24 cellular contexts compared by ENCODE assay signal in the genomic region with DNA sequence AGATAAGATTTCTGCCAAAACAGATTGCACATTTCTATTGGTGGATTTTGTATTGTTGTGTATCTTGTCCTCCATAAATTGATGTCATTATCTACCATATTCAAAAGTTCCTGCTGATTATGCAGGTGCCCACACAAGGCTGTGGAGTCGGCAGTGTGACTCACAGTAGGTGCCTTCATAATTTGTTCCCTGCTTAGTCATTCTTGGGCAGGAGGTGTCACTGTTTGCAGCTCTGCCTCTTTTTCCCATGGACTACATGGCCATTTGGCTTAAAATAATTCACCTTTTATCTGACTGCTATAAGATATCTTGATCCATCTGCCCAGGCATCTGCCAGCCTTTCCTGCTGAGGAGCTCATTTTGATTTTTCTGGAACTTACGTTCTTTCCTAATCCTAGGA. TPM values are rescaled to one million over a fixed set of nuclear protein-coding genes. Genes with fewer than 3 reads are reported as not detected.
DNase-seq lines count a peak whose midpoint lies in the region; ATAC-seq and TF ChIP-seq lines count a peak whose summit lies in the region.
"Had no signal": no experiment of that assay in that cellular context is flagged by ENCODE, and none has a peak within 500 bp of the region (broad histone marks: within the 10 kb centered on the region; RNA-seq: fewer than 3 reads in every experiment).

No MANE protein-coding gene starts in this region.

- no peak overlapping the region for H3K27ac ChIP-seq in PC-3 (ENCODE audit: low read length)
- H3K27ac ChIP-seq: HL-60 had no signal

- H3K27me3 ChIP-seq in PC-3 (ENCODE audit: low read length) = no peaks in the 10 kb centered on the region

- no TSS peak for BruUV-seq in PC-3 (replicated peaks; lab: Mats Ljungman, UMichigan)

- H3K4me2 ChIP-seq in PC-3 (ENCODE audit: low read length) = no peak overlapping the region

- POLR2A ChIA-PET in PC-3 (lab: Charles Lee; ENCODE audit: unreplicated experiment) = no interaction called here

- peak; percentile 9 for DNase-seq in stimulated activated CD4-positive, alpha-beta T cell treated with anti-CD3 and anti-CD28 coated beads, Interleukin-4, amount 100 ng/mL, for 24 hours
- no peak for DNase-seq in stimulated activated CD4-positive, alpha-beta T cell treated with anti-CD3 and anti-CD28 coated beads, Interleukin-4, amount 100 ng/mL, for 4 hours
- DNase-seq in PC-3 (peak; percentile 25), glomerular visceral epithelial cell (ENCODE audit: extremely low spot score) (peak; percentile 2), T-helper 17 cell (no peak), NAMALWA (ENCODE audit: low spot score) (no peak)
- no peak for DNase-seq in stimulated activated effector memory CD8-positive, alpha-beta T cell treated with anti-CD3 and anti-CD28 coated beads, Interleukin-12 subunit alpha, Interleukin-12 subunit beta, amount 100 ng/mL, for 72 hours (ENCODE audit: low spot score in 2 of 2)
- DNase-seq: activated CD8-positive, alpha-beta memory T cell treated with anti-CD3 and anti-CD28 coated beads, Interleukin-2, amount 50 U/mL, for 4 hours; activated effector memory CD4-positive, alpha-beta T cell treated with anti-CD3 and anti-CD28 coated beads, Interleukin-2, amount 50 U/mL, for 16 hours; amygdala; CD8-positive, alpha-beta memory T cell; DMS79 treated with DMSO at 0.1 percent for 48 hours; effector memory CD4-positive, alpha-beta T cell; hippocampal formation; kidney glomerular epithelial cell; NCI-H1092 treated with DMSO at 0.1 percent for 48 hours; NCI-H2171 treated with DMSO at 0.1 percent for 48 hours; OCI-M1; retina had no signal

- ATAC-seq in PC-3 (no peak), T-helper 17 cell (no peak), GM19023 (IDR thresholded peaks at IDR 0.05; ENCODE audit: unreplicated experiment) (no peak)
- ATAC-seq in stimulated activated effector memory CD8-positive, alpha-beta T cell treated with anti-CD3 and anti-CD28 coated beads, Interleukin-12 subunit alpha, Interleukin-12 subunit beta, amount 100 ng/mL, for 72 hours = peak; percentile 80
- ATAC-seq: activated CD4-positive, CD25-positive, alpha-beta regulatory T cell treated with anti-CD3 and anti-CD28 coated beads, Interleukin-2, amount 50 U/mL, for 24 hours had no signal

- H3K4me3 Mint-ChIP-seq in stimulated activated effector memory CD8-positive, alpha-beta T cell treated with anti-CD3 and anti-CD28 coated beads, Interleukin-12 subunit alpha, Interleukin-12 subunit beta, amount 100 ng/mL, for 72 hours = no peak overlapping the region
- H3K4me3 Mint-ChIP-seq in T-helper 17 cell = no peak overlapping the region
- H3K4me3 Mint-ChIP-seq: CD8-positive, alpha-beta memory T cell; central memory CD8-positive, alpha-beta T cell had no signal

- no peaks in the 10 kb centered on the region for H3K79me2 ChIP-seq in PC-3 (ENCODE audit: low read length)

- no peaks in the 10 kb centered on the region for H3K9me3 ChIP-seq in PC-3 (ENCODE audit: low read length)
- H3K9me3 ChIP-seq in T-helper 17 cell (ENCODE audit: control insufficient read depth, low read length, poor library complexity, severe bottlenecking) = no peaks in the 10 kb centered on the region

- no peaks in the 10 kb centered on the region for H3K36me3 ChIP-seq in PC-3 (ENCODE audit: low read depth, low read length)

- H3K27ac Mint-ChIP-seq in stimulated activated effector memory CD8-positive, alpha-beta T cell treated with anti-CD3 and anti-CD28 coated beads, Interleukin-12 subunit alpha, Interleukin-12 subunit beta, amount 100 ng/mL, for 72 hours = no peak overlapping the region
- H3K27ac Mint-ChIP-seq in T-helper 17 cell = no peak overlapping the region
- H3K27ac Mint-ChIP-seq: CD8-positive, alpha-beta memory T cell had no signal

- H3K27me3 Mint-ChIP-seq in T-helper 17 cell = peaks cover 39% of the 10 kb centered on the region

- H3K4me3 ChIP-seq in PC-3 (ENCODE audit: low read length) = no peak overlapping the region

- no peaks in the 10 kb centered on the region for H3K9me2 ChIP-seq in PC-3 (replicated peaks; ENCODE audit: low read length)

- H3K9ac ChIP-seq in PC-3 (ENCODE audit: low read length) = no peak overlapping the region

- no peaks in the 10 kb centered on the region for H3K4me1 Mint-ChIP-seq in stimulated activated effector memory CD8-positive, alpha-beta T cell treated with anti-CD3 and anti-CD28 coated beads, Interleukin-12 subunit alpha, Interleukin-12 subunit beta, amount 100 ng/mL, for 72 hours
- H3K4me1 Mint-ChIP-seq in T-helper 17 cell = no peaks in the 10 kb centered on the region
- H3K4me1 Mint-ChIP-seq: CD8-positive, alpha-beta memory T cell; central memory CD8-positive, alpha-beta T cell had no signal

- no peaks in the 10 kb centered on the region for H3K36me3 Mint-ChIP-seq in stimulated activated effector memory CD8-positive, alpha-beta T cell treated with anti-CD3 and anti-CD28 coated beads, Interleukin-12 subunit alpha, Interleukin-12 subunit beta, amount 100 ng/mL, for 72 hours
- no peaks in the 10 kb centered on the region for H3K36me3 Mint-ChIP-seq in T-helper 17 cell (ENCODE audit: low read depth)
- H3K36me3 Mint-ChIP-seq: CD8-positive, alpha-beta memory T cell had no signal

- CTCF ChIA-PET in PC-3 (lab: Charles Lee) = no interaction called here

- no peaks in the 10 kb centered on the region for H3K4me1 ChIP-seq in PC-3 (ENCODE audit: insufficient read depth, low read length)

- H3K9me3 Mint-ChIP-seq in stimulated activated effector memory CD8-positive, alpha-beta T cell treated with anti-CD3 and anti-CD28 coated beads, Interleukin-12 subunit alpha, Interleukin-12 subunit beta, amount 100 ng/mL, for 72 hours = no peaks in the 10 kb centered on the region
- H3K9me3 Mint-ChIP-seq: CD8-positive, alpha-beta memory T cell; central memory CD8-positive, alpha-beta T cell had no signal

- no peaks in the 10 kb centered on the region for H3F3A ChIP-seq in PC-3 (ENCODE audit: low read length, unreplicated experiment)

- no peaks in the 10 kb centered on the region for H4K20me1 ChIP-seq in PC-3 (ENCODE audit: low read length)

- H2AFZ ChIP-seq in PC-3 (ENCODE audit: low read length) = no peak overlapping the region

- TF ChIP-seq CTCF in PC-3 (conservative IDR thresholded peaks at IDR 0.05; ENCODE audit: low read depth, low read length) = peak; percentile 13; the same call in 1 of the 2 replicates

- intact Hi-C loops in PC-3 (cut with micrococcal nuclease) = no loop called here

RNA-seq across cellular contexts. Expression of a gene that starts 33.6 kb away (rescaled TPM):
- total RNA-seq in PC-3 (2014; rRNA removed) = not detected in 2 replicates
- total RNA-seq in T-helper 17 cell = not detected
- total RNA-seq: CD8-positive, alpha-beta memory T cell; SK-MEL-5 had no signal

Comparison
In these comparisons a context has a peak if more than half of its experiments do, and no peak if none do; other contexts are left out.
1. DNase-seq: peak in stimulated activated CD4-positive, alpha-beta T cell treated with anti-CD3 and anti-CD28 coated beads, Interleukin-4, amount 100 ng/mL, for 24 hours (single experiment), PC-3 (single experiment) and glomerular visceral epithelial cell (single experiment); none in stimulated activated CD4-positive, alpha-beta T cell treated with anti-CD3 and anti-CD28 coated beads, Interleukin-4, amount 100 ng/mL, for 4 hours (0 of 2), stimulated activated effector memory CD8-positive, alpha-beta T cell treated with anti-CD3 and anti-CD28 coated beads, Interleukin-12 subunit alpha, Interleukin-12 subunit beta, amount 100 ng/mL, for 72 hours (0 of 2), T-helper 17 cell (0 of 3) and NAMALWA (single experiment).